Comparison of ENCODE assay signal across 8 cellular contexts in the genomic region with DNA sequence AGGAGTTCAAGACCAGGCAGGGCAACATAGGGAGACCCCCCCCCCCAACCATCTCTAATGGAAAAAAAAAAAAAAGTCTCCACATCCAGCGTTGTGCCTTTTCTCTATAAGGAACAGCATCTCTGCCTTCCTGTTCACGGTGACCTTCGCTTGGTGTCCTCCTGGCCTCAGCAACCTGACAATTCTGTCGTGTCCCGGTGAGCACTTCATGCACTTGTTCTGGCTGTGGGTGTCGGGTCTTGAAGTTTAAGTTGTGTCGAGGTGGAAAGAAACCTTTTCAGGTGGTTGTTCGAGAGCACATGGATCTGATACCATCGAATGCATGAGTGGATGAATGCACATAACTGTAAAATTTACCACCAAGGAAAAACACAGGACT. TPM values are rescaled to one million over a fixed set of nuclear protein-coding genes. Genes with fewer than 3 reads are reported as not detected.
DNase-seq lines count a peak whose midpoint lies in the region; ATAC-seq and TF ChIP-seq lines count a peak whose summit lies in the region.

No MANE protein-coding gene starts in this region.

- in situ Hi-C loops in transverse colon (cut with MboI; ENCODE audit: low pct_ligation_motif_present in 1 of 4, low pct_unique_long_range_greater_than_20kb in 1 of 4, low sequenced_read_pairs in 3 of 4): loop anchor here in 3 of 4 donors (25.0 kb wide), 1 partner anchor 463 kb away; no protein-coding TSS in a partner anchor

- peaks cover 15 to 20% of the 10 kb centered on the region in 2 donors for H3K9me3 Mint-ChIP-seq in activated T-cell treated with anti-CD3 and anti-CD28 coated beads, Interleukin-2, amount 50 U/mL, for 72 hours

- H3K4me3 Mint-ChIP-seq in activated T-cell treated with anti-CD3 and anti-CD28 coated beads, Interleukin-2, amount 50 U/mL, for 72 hours: peak overlapping the region; percentile 95 to 96

- intact Hi-C loops in lower leg skin (cut with DNase I; ENCODE audit: low total_unique reads) (no loop called here), transverse colon (cut with DNase I; ENCODE audit: low total_unique reads) (no loop called here)

- H3K27ac Mint-ChIP-seq in activated T-cell treated with anti-CD3 and anti-CD28 coated beads, Interleukin-2, amount 50 U/mL, for 72 hours: peak overlapping the region; percentile 96

- WGBS in lower leg skin, 2 donors: 40 to 48% methylated on average over 9 of the region's 9 CpGs
- 66 to 100% methylated on average over 1 to 9 of the region's 9 CpGs for WGBS in transverse colon (ENCODE audit: low coverage in 1 of 2), 2 donors

- no peaks in the 10 kb centered on the region for H3K27me3 Mint-ChIP-seq in activated T-cell treated with anti-CD3 and anti-CD28 coated beads, Interleukin-2, amount 50 U/mL, for 72 hours (ENCODE audit: low read depth)

- ATAC-seq in activated T-cell treated with anti-CD3 and anti-CD28 coated beads, Interleukin-2, amount 50 U/mL, for 72 hours (replicated peaks in 1 of 2): no peak
- no peak for ATAC-seq in HG03457 (IDR thresholded peaks at IDR 0.05; ENCODE audit: unreplicated experiment)

- peaks cover 38% of the 10 kb centered on the region in 2 donors for H3K9me3 ChIP-seq in transverse colon

- H3K4me1 ChIP-seq in transverse colon: peaks cover 0 to 11% (median 4%) of the 10 kb centered on the region in 4 donors

- H3K4me1 Mint-ChIP-seq in activated T-cell treated with anti-CD3 and anti-CD28 coated beads, Interleukin-2, amount 50 U/mL, for 72 hours (ENCODE audit: low read depth): peaks cover 17% of the 10 kb centered on the region

- peaks cover 0 to 33% (median 7%) of the 10 kb centered on the region in 4 donors for H3K36me3 ChIP-seq in transverse colon

- H3K4me3 ChIP-seq in lower leg skin (ENCODE audit: low read depth, poor library complexity, severe bottlenecking) (peak overlapping the region; percentile 92), transverse colon (peak overlapping the region; percentile 42 to 99 (median 59))

- no peaks in the 10 kb centered on the region for H3K27me3 ChIP-seq in transverse colon

- DNase-seq in activated T-cell treated with anti-CD3 and anti-CD28 coated beads, Interleukin-2, amount 50 U/mL, for 72 hours: no peak
- no peak for DNase-seq in activated T-cell treated with anti-CD3 and anti-CD28 coated beads for 4 hours
- DNase-seq in lower leg skin (ENCODE audit: low spot score in 2 of 2): no peak
- no peak for DNase-seq in transverse colon
- DNase-seq in SHP77 treated with DMSO at 0.1 percent for 48 hours (lab: John Stamatoyannopoulos, UW): no peak
- no peak for DNase-seq in NCI-H345 treated with DMSO at 0.1 percent for 48 hours (lab: John Stamatoyannopoulos, UW; ENCODE audit: unreplicated experiment)

- TF ChIP-seq POLR2A in lower leg skin (IDR thresholded peaks at IDR 0.05) (no peak), transverse colon (IDR thresholded peaks at IDR 0.05) (no peak)

- peaks cover 35 to 43% of the 10 kb centered on the region in 2 donors for H3K36me3 Mint-ChIP-seq in activated T-cell treated with anti-CD3 and anti-CD28 coated beads, Interleukin-2, amount 50 U/mL, for 72 hours (ENCODE audit: insufficient read depth in 2 of 2)

- TF ChIP-seq EP300 in transverse colon (IDR thresholded peaks at IDR 0.05; ENCODE audit: low read depth): no peak

- H3K27ac ChIP-seq in angular gyrus (ENCODE audit: low read depth, low read length) (peak overlapping the region; percentile 90), transverse colon (peak overlapping the region; percentile 91 to 94 (median 92))

- TF ChIP-seq CTCF in lower leg skin (IDR thresholded peaks at IDR 0.05): no peak
- no peak for TF ChIP-seq CTCF in transverse colon (IDR thresholded peaks at IDR 0.05)

RNA-seq across cellular contexts. Expression of gene ZNF559, which starts 0.6 kb away (rescaled TPM):
- 10 to 100 TPM; 18.3 to 19.7 TPM for total RNA-seq in activated T-cell treated with anti-CD3 and anti-CD28 coated beads, Interleukin-2, amount 50 U/mL, for 72 hours
- total RNA-seq in lower leg skin (10 to 100 TPM in 2 of 4 donors, 1 to 10 TPM in 2; 3.6 to 12.8 (median 9.2) TPM), transverse colon (100 to 1,000 TPM in 1 of 4 donors, 10 to 100 TPM in 2, 1 to 10 TPM in 1; 4.4 to 106 (median 12.9) TPM)

RNA-seq across cellular contexts. Expression of gene ZNF699, which starts 14.9 kb away (rescaled TPM):
- 10 to 100 TPM; 12.6 to 14.0 TPM for total RNA-seq in activated T-cell treated with anti-CD3 and anti-CD28 coated beads, Interleukin-2, amount 50 U/mL, for 72 hours
- 10 to 100 TPM; 12.9 to 19.2 (median 16.1) TPM for total RNA-seq in lower leg skin
- 10 to 100 TPM in 2 of 4 donors, 1 to 10 TPM in 2; 2.0 to 17.1 (median 8.3) TPM for total RNA-seq in transverse colon

RNA-seq across cellular contexts. Expression of gene ZNF177, which starts 38.2 kb away (rescaled TPM):
- 1 to 10 TPM; 1.7 to 3.8 TPM for total RNA-seq in activated T-cell treated with anti-CD3 and anti-CD28 coated beads, Interleukin-2, amount 50 U/mL, for 72 hours
- total RNA-seq in lower leg skin (1 to 10 TPM in 2 of 4 donors, under 1 TPM in 1, not detected in 1; 0.38 to 1.5 (median 1.1) TPM), transverse colon (1 to 10 TPM in 3 of 4 donors, not detected in 1; 1.8 to 4.2 (median 2.1) TPM)
